25 cellular contexts compared by ENCODE assay signal in genomic region chr3:101026244-101026643, GRCh38. TPM values are rescaled to one million over a fixed set of nuclear protein-coding genes. Genes with fewer than 3 reads are reported as not detected.
"Had no signal": no experiment of that assay in that cellular context is flagged by ENCODE, and none has a peak within 500 bp of the region (broad histone marks: within the 10 kb centered on the region; RNA-seq: fewer than 3 reads in every experiment).

No MANE protein-coding gene starts in this region.

- H3K9me3 ChIP-seq: SJSA1 had no signal

- H3K4me2 ChIP-seq: KMS-11 had no signal

- ATAC-seq: HepG2, K562, Panc1, PC-3 had no signal

- DNase-seq: Kasumi-1, MM.1S, NCI-H1092 treated with DMSO at 0.1 percent for 48 hours, NCI-H1436, NCI-H187, NCI-H2029, NCI-H2081 treated with DMSO at 0.1 percent for 48 hours, NCI-H2171, NCI-H226, NCI-H446, NCI-H510A, NCI-H524 treated with DMSO at 0.1 percent for 48 hours, NCI-H69, NCI-H774, PC-3, SIG-M5 had no signal

- H3K9ac ChIP-seq: KMS-11 had no signal

- H3K27ac ChIP-seq: KMS-11, RWPE1, SJSA1, SK-N-MC had no signal

- H3K36me3 ChIP-seq: SJSA1 had no signal

- H3K27me3 ChIP-seq: SJSA1 had no signal

- H3K4me3 ChIP-seq: K562, SJSA1, SK-N-MC had no signal

RNA-seq across cellular contexts. Expression of gene ABI3BP, which starts 33.0 kb away (rescaled TPM):
- total RNA-seq: HepG2, OCI-LY7 had no signal
- polyA plus RNA-seq: HepG2, IgD-negative memory B cell had no signal
